ENCODE assay signal across 13 cellular contexts in genomic region chr6:98539669-98540207, GRCh38.
DNase-seq lines count a peak whose midpoint lies in the region; ATAC-seq, FAIRE-seq and TF ChIP-seq lines count a peak whose summit lies in the region.
"Had no signal": no experiment of that assay in that cellular context is flagged by ENCODE, and none has a peak within 500 bp of the region (broad histone marks: within the 10 kb centered on the region; RNA-seq: fewer than 3 reads in every experiment).

No MANE protein-coding gene starts in this region.

- peak; percentile 78 for ATAC-seq in GM21447 (IDR thresholded peaks at IDR 0.05; ENCODE audit: unreplicated experiment)
- no peak for ATAC-seq in aorta (ENCODE audit: low FRiP score)
- ATAC-seq: natural killer cell treated with Interleukin-12 subunit alpha and Interleukin-12 subunit beta and Interleukin-15 and Interleukin-18, amount 100 ng/mL, for 72 hours had no signal

- intact Hi-C loops in aorta (cut with DNase I) = no loop called here

- no peaks in the 10 kb centered on the region for H3K4me1 ChIP-seq in endodermal cell (ENCODE audit: control insufficient read depth, insufficient read depth, low read length)
- H3K4me1 ChIP-seq in aorta (ENCODE audit: control insufficient read depth in 1 of 2, insufficient read depth in 2 of 2, low read length in 2 of 2) = no peaks in the 10 kb centered on the region

- H3K27me3 ChIP-seq in endodermal cell (ENCODE audit: control insufficient read depth, insufficient read depth, low read length, poor library complexity, severe bottlenecking) (peaks cover 7% of the 10 kb centered on the region), aorta (ENCODE audit: control insufficient read depth in 1 of 2, insufficient read depth in 2 of 2, low read length in 1 of 2) (no peaks in the 10 kb centered on the region)

- no peak overlapping the region for H3K27ac Mint-ChIP-seq in endodermal cell
- no peak overlapping the region for H3K27ac Mint-ChIP-seq in activated CD4-positive, alpha-beta T cell treated with anti-CD3 and anti-CD28 coated beads, Interleukin-2, amount 10 ng/mL, durations not matched to agents 7 days and 5 days
- H3K27ac Mint-ChIP-seq: natural killer cell treated with Interleukin-12 subunit alpha and Interleukin-12 subunit beta and Interleukin-15 and Interleukin-18, amount 100 ng/mL, for 72 hours had no signal

- no peaks in the 10 kb centered on the region for H3K36me3 ChIP-seq in endodermal cell (ENCODE audit: control insufficient read depth, insufficient read depth, low read length)
- H3K36me3 ChIP-seq in aorta (ENCODE audit: control insufficient read depth in 1 of 2, insufficient read depth in 2 of 2, low read length in 1 of 2) = no peaks in the 10 kb centered on the region

- no peak overlapping the region for H3K4me3 Mint-ChIP-seq in endodermal cell
- no peak overlapping the region for H3K4me3 Mint-ChIP-seq in activated CD4-positive, alpha-beta T cell treated with anti-CD3 and anti-CD28 coated beads, Interleukin-2, amount 10 ng/mL, durations not matched to agents 7 days and 5 days
- H3K4me3 Mint-ChIP-seq: natural killer cell treated with Interleukin-12 subunit alpha and Interleukin-12 subunit beta and Interleukin-15 and Interleukin-18, amount 100 ng/mL, for 72 hours had no signal

- peaks cover 8% of the 10 kb centered on the region for H3K27me3 Mint-ChIP-seq in endodermal cell (ENCODE audit: insufficient read depth)
- no peaks in the 10 kb centered on the region for H3K27me3 Mint-ChIP-seq in activated CD4-positive, alpha-beta T cell treated with anti-CD3 and anti-CD28 coated beads, Interleukin-2, amount 10 ng/mL, durations not matched to agents 7 days and 5 days
- H3K27me3 Mint-ChIP-seq: natural killer cell treated with Interleukin-12 subunit alpha and Interleukin-12 subunit beta and Interleukin-15 and Interleukin-18, amount 100 ng/mL, for 72 hours had no signal

- H3K27ac ChIP-seq in endodermal cell (ENCODE audit: low read depth, low read length) (no peak overlapping the region), aorta (ENCODE audit: low read depth in 1 of 2, low read length in 2 of 2) (no peak overlapping the region)

- H3K4me1 Mint-ChIP-seq in endodermal cell = peaks cover 9% of the 10 kb centered on the region
- H3K4me1 Mint-ChIP-seq in activated CD4-positive, alpha-beta T cell treated with anti-CD3 and anti-CD28 coated beads, Interleukin-2, amount 10 ng/mL, durations not matched to agents 7 days and 5 days = no peaks in the 10 kb centered on the region

- no peak for DNase-seq in GM12892 (ENCODE audit: insufficient read length)
- peak; percentile 56 for DNase-seq in HT1080 (ENCODE audit: low read depth)
- no peak for DNase-seq in endodermal cell
- no peak for DNase-seq in NCI-H2081 treated with DMSO at 0.1 percent for 48 hours (lab: John Stamatoyannopoulos, UW)
- no peak for DNase-seq in activated CD4-positive, alpha-beta T cell treated with anti-CD3 and anti-CD28 coated beads, Interleukin-2, amount 10 ng/mL, durations not matched to agents 7 days and 5 days
- DNase-seq in aorta = no peak
- no peak for DNase-seq in H54 (ENCODE audit: insufficient read length, low spot score)
- DNase-seq: activated CD8-positive, alpha-beta memory T cell treated with anti-CD3 and anti-CD28 coated beads, Interleukin-2, amount 50 U/mL, for 4 hours; anterior cingulate cortex; T1000 had no signal

- H3K9me3 Mint-ChIP-seq in endodermal cell = no peaks in the 10 kb centered on the region
- H3K9me3 Mint-ChIP-seq in activated CD4-positive, alpha-beta T cell treated with anti-CD3 and anti-CD28 coated beads, Interleukin-2, amount 10 ng/mL, durations not matched to agents 7 days and 5 days = no peaks in the 10 kb centered on the region

- H3K9ac ChIP-seq in endodermal cell (ENCODE audit: extremely low read depth, low read length, poor library complexity, severe bottlenecking) = no peak overlapping the region

- no peaks in the 10 kb centered on the region for H3K36me3 Mint-ChIP-seq in endodermal cell (ENCODE audit: low read depth)
- no peaks in the 10 kb centered on the region for H3K36me3 Mint-ChIP-seq in activated CD4-positive, alpha-beta T cell treated with anti-CD3 and anti-CD28 coated beads, Interleukin-2, amount 10 ng/mL, durations not matched to agents 7 days and 5 days (ENCODE audit: low read depth)
- H3K36me3 Mint-ChIP-seq: natural killer cell treated with Interleukin-12 subunit alpha and Interleukin-12 subunit beta and Interleukin-15 and Interleukin-18, amount 100 ng/mL, for 72 hours had no signal

- peak; percentile 55 for TF ChIP-seq CTCF in endodermal cell (conservative IDR thresholded peaks at IDR 0.05)

- CTCF ChIA-PET in activated CD4-positive, alpha-beta T cell treated with anti-CD3 and anti-CD28 coated beads, Interleukin-2, amount 10 ng/mL, durations not matched to agents 7 days and 5 days (lab: Charles Lee) = no interaction called here

- H3K4me3 ChIP-seq in endodermal cell (ENCODE audit: low read length) (no peak overlapping the region), aorta (ENCODE audit: low read length in 2 of 2) (no peak overlapping the region)

- WGBS in endodermal cell (ENCODE audit: insufficient coverage in 1 of 2, insufficient read length in 1 of 2), 2 experiments = 90 to 94% methylated on average over 2 to 3 of the region's 3 CpGs
- 66 to 67% methylated on average over 3 of the region's 3 CpGs for WGBS in aorta, 2 donors

- no peak for TF ChIP-seq POLR2A in GM12892 (IDR thresholded peaks at IDR 0.05; ENCODE audit: low read depth, low read length)
- TF ChIP-seq POLR2A in H54 (IDR thresholded peaks at IDR 0.05; ENCODE audit: low read depth, low read length) = no peak

- peak; percentile 14 for FAIRE-seq in GM12892 (lab: Jason Lieb, UNC)
- FAIRE-seq in H54 (lab: Jason Lieb, UNC) = no peak
- FAIRE-seq: endometrium had no signal

- POLR2A ChIA-PET in activated CD4-positive, alpha-beta T cell treated with anti-CD3 and anti-CD28 coated beads, Interleukin-2, amount 10 ng/mL, durations not matched to agents 7 days and 5 days (lab: Charles Lee) = no interaction called here

- no peaks in the 10 kb centered on the region for H3K9me3 ChIP-seq in endodermal cell (ENCODE audit: control insufficient read depth, low read length)
- H3K9me3 ChIP-seq in aorta (ENCODE audit: control insufficient read depth, low read length) = no peaks in the 10 kb centered on the region
